In the genomic region with DNA sequence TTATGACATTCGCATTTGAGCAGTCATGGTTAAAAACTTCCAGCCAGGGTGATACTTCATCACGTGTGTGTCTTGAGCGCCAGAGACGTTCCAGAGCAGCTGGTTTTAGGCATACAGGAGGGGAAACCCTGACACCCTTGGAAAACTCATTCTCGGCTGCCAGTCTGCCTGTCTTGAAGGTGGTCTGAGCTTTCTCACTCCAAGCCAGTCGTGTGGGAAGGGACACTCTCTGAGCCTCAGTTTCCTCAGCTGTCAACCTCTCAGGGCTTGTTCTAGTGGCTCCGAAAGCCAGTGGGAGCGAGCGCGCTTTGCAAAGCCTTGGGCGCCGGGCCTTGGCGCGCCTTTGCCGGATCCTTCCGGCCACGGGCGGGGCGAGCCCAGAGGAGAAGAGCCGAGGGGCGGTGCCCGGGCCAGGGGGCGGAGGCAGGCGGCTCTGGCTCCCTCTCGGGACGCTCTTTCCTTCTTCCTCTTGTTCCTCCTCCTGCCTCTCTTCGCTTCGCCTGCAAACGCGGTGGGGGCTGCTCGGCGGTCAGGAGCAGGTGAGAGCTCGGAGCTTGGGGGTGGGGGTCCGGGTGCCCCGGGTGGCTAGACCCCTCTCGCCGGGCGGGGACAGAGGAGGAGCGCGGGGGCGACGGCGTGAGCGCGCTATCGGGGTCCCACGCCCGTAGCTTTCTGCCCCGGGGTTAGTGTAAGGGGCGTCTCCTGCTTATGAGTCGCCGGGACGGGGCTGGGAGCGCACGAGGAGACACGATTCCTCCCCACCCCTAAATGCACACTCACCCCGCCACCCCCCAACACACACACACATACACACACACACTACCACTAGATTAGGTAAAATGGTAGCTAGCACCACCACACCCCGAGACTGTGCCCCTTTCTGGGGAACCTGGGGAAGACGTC, we compare ENCODE assay signal across 1 cellular context.
TF ChIP-seq lines count a peak whose summit lies in the region.

LDAF1 (plus strand) TSS at position 467 of the 903 bp plus-strand sequence. CDS start 2,509 bp downstream, outside the sequence.

TF ChIP-seq in GM12878, 131 proteins besides CTCF, POLR2A, EP300 and RAD21 (continued from another document):
- TF ChIP-seq E4F1 (IDR thresholded peaks at IDR 0.05; ENCODE audit: borderline replicate concordance, partially characterized antibody) (no peak), ZNF217 (IDR thresholded peaks at IDR 0.05) (no peak), KDM1A (IDR thresholded peaks at IDR 0.05; ENCODE audit: borderline replicate concordance) (no peak)
